In the genomic region with DNA sequence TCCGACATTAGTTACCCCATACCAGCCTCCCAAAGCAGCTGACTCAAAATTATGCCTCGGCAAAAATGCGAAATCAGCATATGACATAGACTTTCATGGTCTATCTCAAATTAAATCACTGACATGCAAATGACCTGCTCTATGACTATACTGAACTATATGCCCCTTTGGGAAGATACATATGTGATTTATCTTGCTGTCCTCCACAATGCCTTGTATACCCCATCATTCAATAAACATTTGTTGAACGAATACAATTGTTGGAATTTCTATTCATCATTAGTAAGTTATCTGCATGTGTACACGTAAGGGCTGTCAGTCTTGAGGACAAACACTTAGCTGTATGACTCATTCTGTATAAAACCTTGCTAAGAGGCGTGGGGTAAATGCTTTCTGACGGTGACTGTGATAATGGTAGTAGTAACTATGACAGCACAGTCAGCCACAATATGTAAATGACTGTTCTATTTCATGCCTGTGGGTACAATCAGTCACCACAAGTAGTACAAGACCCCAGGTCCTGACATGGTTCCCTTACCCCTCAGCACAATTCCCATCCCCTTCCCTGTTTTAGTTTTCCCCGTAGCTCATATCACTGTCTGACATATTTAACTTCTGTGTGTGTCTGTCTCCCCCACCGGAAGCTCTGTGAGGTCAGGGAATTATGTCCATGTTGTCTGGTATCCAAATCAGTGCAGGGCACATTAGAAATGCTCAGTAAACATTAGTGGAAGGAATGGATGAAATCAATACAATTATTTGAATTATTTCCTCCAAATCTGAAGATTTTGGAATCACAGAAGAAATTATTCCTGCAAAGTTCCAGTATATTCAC, we compare ENCODE assay signal across 10 cellular contexts. TPM values are rescaled to one million over a fixed set of nuclear protein-coding genes. Genes with fewer than 3 reads are reported as not detected.
DNase-seq lines count a peak whose midpoint lies in the region; ATAC-seq, FAIRE-seq and TF ChIP-seq lines count a peak whose summit lies in the region.
"Had no signal": no experiment of that assay in that cellular context is flagged by ENCODE, and none has a peak within 500 bp of the region (broad histone marks: within the 10 kb centered on the region; RNA-seq: fewer than 3 reads in every experiment).

No MANE protein-coding gene starts in this region.

- H3K4me1 Mint-ChIP-seq in activated naive CD4-positive, alpha-beta T cell treated with anti-CD3 and anti-CD28 coated beads for 36 hours (ENCODE audit: low read depth), result no peaks in the 10 kb centered on the region
- H3K4me1 Mint-ChIP-seq: activated naive CD8-positive, alpha-beta T cell treated with anti-CD3 and anti-CD28 coated beads, Interleukin-2, amount 10 ng/mL, durations not matched to agents 7 days and 5 days; memory B cell had no signal

- no peak for TF ChIP-seq RAD21 in neural cell (conservative IDR thresholded peaks at IDR 0.05)

- H3F3A ChIP-seq in neural cell (ENCODE audit: insufficient read depth, low read length, poor library complexity, severe bottlenecking), result no peaks in the 10 kb centered on the region

- no peaks in the 10 kb centered on the region for H3K9me3 Mint-ChIP-seq in activated naive CD4-positive, alpha-beta T cell treated with anti-CD3 and anti-CD28 coated beads for 36 hours
- H3K9me3 Mint-ChIP-seq: activated naive CD8-positive, alpha-beta T cell treated with anti-CD3 and anti-CD28 coated beads, Interleukin-2, amount 10 ng/mL, durations not matched to agents 7 days and 5 days; memory B cell had no signal

- H3K4me3 Mint-ChIP-seq in activated naive CD4-positive, alpha-beta T cell treated with anti-CD3 and anti-CD28 coated beads for 36 hours, result no peak overlapping the region
- H3K4me3 Mint-ChIP-seq: activated naive CD8-positive, alpha-beta T cell treated with anti-CD3 and anti-CD28 coated beads, Interleukin-2, amount 10 ng/mL, durations not matched to agents 7 days and 5 days; memory B cell had no signal

- H3K36me3 ChIP-seq in neural cell (ENCODE audit: insufficient read depth, low read length), result no peaks in the 10 kb centered on the region
- H3K36me3 ChIP-seq in esophagus muscularis mucosa, result no peaks in the 10 kb centered on the region

- H3K4me2 ChIP-seq in neural cell (ENCODE audit: low read length), result no peak overlapping the region

- DNase-seq in EH (ENCODE audit: low read depth) (peak; percentile 96), HTR-8/SVneo (ENCODE audit: insufficient read length, low spot score) (peak; percentile 83), choroid plexus epithelial cell (ENCODE audit: low read depth) (peak; percentile 78), esophagus muscularis mucosa (ENCODE audit: extremely low spot score) (no peak), dermis blood vessel endothelial cell (no peak)
- DNase-seq in activated naive CD4-positive, alpha-beta T cell treated with anti-CD3 and anti-CD28 coated beads for 36 hours, result no peak
- DNase-seq: activated naive CD8-positive, alpha-beta T cell treated with anti-CD3 and anti-CD28 coated beads, Interleukin-2, amount 10 ng/mL, durations not matched to agents 7 days and 5 days had no signal

- CTCF ChIA-PET in activated naive CD4-positive, alpha-beta T cell treated with anti-CD3 and anti-CD28 coated beads for 36 hours (lab: Charles Lee), result no interaction called here

- intact Hi-C loops in esophagus muscularis mucosa (cut with DNase I), result no loop called here
- intact Hi-C loops in activated naive CD4-positive, alpha-beta T cell treated with anti-CD3 and anti-CD28 coated beads for 36 hours (cut with micrococcal nuclease), result no loop called here

- no peak overlapping the region for H2AFZ ChIP-seq in neural cell (ENCODE audit: low read depth, low read length)

- TF ChIP-seq POLR2A in esophagus muscularis mucosa (IDR thresholded peaks at IDR 0.05; ENCODE audit: low read depth), result no peak

- no peak overlapping the region for H3K4me3 ChIP-seq in choroid plexus epithelial cell (ENCODE audit: low read depth, low read length)
- H3K4me3 ChIP-seq in neural cell (ENCODE audit: low read length), result no peak overlapping the region
- no peak overlapping the region for H3K4me3 ChIP-seq in esophagus muscularis mucosa

- H3K27me3 ChIP-seq in neural cell (ENCODE audit: insufficient read depth, low read depth, low read length) (no peaks in the 10 kb centered on the region), esophagus muscularis mucosa (no peaks in the 10 kb centered on the region)

- H3K79me2 ChIP-seq in neural cell (replicated peaks; ENCODE audit: insufficient read depth, low read length), result no peaks in the 10 kb centered on the region

- no peaks in the 10 kb centered on the region for H3K9me2 ChIP-seq in neural cell (ENCODE audit: insufficient read depth, low read length)

- peaks cover 4% of the 10 kb centered on the region for H3K27me3 Mint-ChIP-seq in activated naive CD4-positive, alpha-beta T cell treated with anti-CD3 and anti-CD28 coated beads for 36 hours (ENCODE audit: low read depth)

- TF ChIP-seq CTCF in choroid plexus epithelial cell (conservative IDR thresholded peaks at IDR 0.05; ENCODE audit: low read depth, low read length) (no peak), neural cell (IDR thresholded peaks at IDR 0.05; ENCODE audit: poor library complexity, severe bottlenecking) (peak; percentile 26), esophagus muscularis mucosa (IDR thresholded peaks at IDR 0.05) (no peak)

- H3K9me3 ChIP-seq in neural cell (ENCODE audit: low read length) (no peaks in the 10 kb centered on the region), esophagus muscularis mucosa (no peaks in the 10 kb centered on the region)

- TF ChIP-seq EP300 in neural cell (conservative IDR thresholded peaks at IDR 0.05; ENCODE audit: poor library complexity, severe bottlenecking) (peak; percentile 68), esophagus muscularis mucosa (IDR thresholded peaks at IDR 0.05) (no peak)

- H4K20me1 ChIP-seq in neural cell (ENCODE audit: insufficient read depth), result no peaks in the 10 kb centered on the region

- H3K9ac ChIP-seq in neural cell (ENCODE audit: low read length), result peak overlapping the region; percentile 1

- WGBS in esophagus muscularis mucosa, result 59% methylated on average over 9 of the region's 9 CpGs

- FAIRE-seq in HTR-8/SVneo (lab: Jason Lieb, UNC), result peak; percentile 99

- H3K27ac ChIP-seq in neural cell (ENCODE audit: low read length) (peak overlapping the region; percentile 63), esophagus muscularis mucosa (replicated peaks in 1 of 4) (peak overlapping the region in 1 of 4 donors; percentile 9)

- no peaks in the 10 kb centered on the region for H3K36me3 Mint-ChIP-seq in activated naive CD4-positive, alpha-beta T cell treated with anti-CD3 and anti-CD28 coated beads for 36 hours (ENCODE audit: low read depth)
- H3K36me3 Mint-ChIP-seq: activated naive CD8-positive, alpha-beta T cell treated with anti-CD3 and anti-CD28 coated beads, Interleukin-2, amount 10 ng/mL, durations not matched to agents 7 days and 5 days; memory B cell had no signal

- no peak for ATAC-seq in GM18909 (IDR thresholded peaks at IDR 0.05; ENCODE audit: poor library complexity, unreplicated experiment)

- no peak overlapping the region for H3K27ac Mint-ChIP-seq in activated naive CD4-positive, alpha-beta T cell treated with anti-CD3 and anti-CD28 coated beads for 36 hours
- H3K27ac Mint-ChIP-seq: activated naive CD8-positive, alpha-beta T cell treated with anti-CD3 and anti-CD28 coated beads, Interleukin-2, amount 10 ng/mL, durations not matched to agents 7 days and 5 days; memory B cell had no signal

- peaks cover 43 to 76% (median 60%) of the 10 kb centered on the region in 4 donors for H3K4me1 ChIP-seq in esophagus muscularis mucosa

TF ChIP-seq in neural cell, 6 proteins besides CTCF, POLR2A, EP300 and RAD21:
- TF ChIP-seq TAF1 (IDR thresholded peaks at IDR 0.05; ENCODE audit: low read depth) (no peak), MXI1 (conservative IDR thresholded peaks at IDR 0.05; ENCODE audit: poor library complexity, severe bottlenecking) (peak; percentile 26), POLR2AphosphoS5 (IDR thresholded peaks at IDR 0.05) (peak; percentile 61), SMC3 (conservative IDR thresholded peaks at IDR 0.05; ENCODE audit: poor library complexity) (no peak)
TF ChIP-seq in neural cell: peak in this region for 2.

RNA-seq across cellular contexts. Expression of a gene that starts 42.8 kb away (rescaled TPM):
- polyA plus RNA-seq in neural cell, result 14.6 and 15.1 TPM in 2 replicates
- polyA minus RNA-seq in neural cell, result 22.2 and 30.0 TPM in 2 replicates
- 10 to 100 TPM; 36.9 to 60.4 (median 52.1) TPM for total RNA-seq in esophagus muscularis mucosa
- total RNA-seq in dermis blood vessel endothelial cell, result 4.9 and 18.9 TPM in 2 replicates
- total RNA-seq in activated naive CD4-positive, alpha-beta T cell treated with anti-CD3 and anti-CD28 coated beads for 36 hours, result not detected
- total RNA-seq: activated naive CD8-positive, alpha-beta T cell treated with anti-CD3 and anti-CD28 coated beads, Interleukin-2, amount 10 ng/mL, durations not matched to agents 7 days and 5 days had no signal

Comparison
In these comparisons a context has a peak if more than half of its experiments do, and no peak if none do; other contexts are left out.
1. DNase-seq: peak in EH (single experiment), HTR-8/SVneo (single experiment) and choroid plexus epithelial cell (single experiment); none in esophagus muscularis mucosa (single experiment), dermis blood vessel endothelial cell (single experiment) and activated naive CD4-positive, alpha-beta T cell treated with anti-CD3 and anti-CD28 coated beads for 36 hours (single experiment).